32 cellular contexts compared by ENCODE assay signal in the genomic region with DNA sequence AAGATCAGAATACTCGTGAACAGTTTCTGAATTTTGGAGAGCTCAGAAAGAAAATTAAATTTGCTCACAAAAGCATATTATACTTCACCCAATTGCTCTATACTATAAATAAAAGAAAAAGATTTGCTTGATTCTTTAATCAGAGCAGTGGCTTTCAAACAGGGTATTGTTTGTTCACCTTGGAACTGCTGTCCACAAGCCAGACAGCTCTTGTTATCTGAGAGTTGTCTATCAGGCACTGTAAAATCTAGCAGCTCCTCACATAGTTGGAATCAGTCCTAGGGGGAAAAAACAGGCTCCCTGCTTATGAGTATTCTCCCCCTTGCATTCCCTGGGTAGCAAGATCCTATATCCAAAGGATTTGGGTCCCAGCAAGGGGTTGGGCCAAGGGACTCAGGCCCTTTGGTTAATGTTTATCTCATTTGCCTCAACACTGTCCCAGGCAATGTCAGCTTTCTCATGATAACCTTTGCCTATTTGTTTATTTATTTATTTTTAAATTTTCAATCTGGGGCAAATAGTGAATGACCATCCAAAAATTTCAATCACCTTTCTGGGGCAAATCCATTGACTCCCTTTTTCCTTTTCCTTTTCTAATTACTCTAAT. TPM values are rescaled to one million over a fixed set of nuclear protein-coding genes. Genes with fewer than 3 reads are reported as not detected.
"Had no signal": no experiment of that assay in that cellular context is flagged by ENCODE, and none has a peak within 500 bp of the region (broad histone marks: within the 10 kb centered on the region; RNA-seq: fewer than 3 reads in every experiment).

No MANE protein-coding gene starts in this region.

- ATAC-seq: stimulated activated effector memory CD8-positive, alpha-beta T cell treated with anti-CD3 and anti-CD28 coated beads, Interleukin-12 subunit alpha, Interleukin-12 subunit beta, amount 100 ng/mL, for 72 hours; stimulated activated memory B cell treated with anti-CD40 and anti-IgM and Interleukin-4, amounts not matched to agents 10 μg/mL and 1 μg/mL and 100 μg/mL, for 72 hours; stimulated activated naive B cell treated with anti-CD40 and anti-IgM and Interleukin-4, amounts not matched to agents 10 μg/mL and 1 μg/mL and 100 μg/mL, for 72 hours; stimulated activated naive CD8-positive, alpha-beta T cell treated with anti-CD3 and anti-CD28 coated beads, Interleukin-15, amount 100 ng/mL, for 72 hours; stimulated activated naive CD8-positive, alpha-beta T cell treated with anti-CD3 and anti-CD28 coated beads, Interleukin-15, Interleukin-2, amounts not matched to agents 100 U/mL and 50 U/mL, for 24 hours; upper lobe of right lung had no signal

- DNase-seq: stimulated activated CD4-positive, alpha-beta T cell treated with anti-CD3 and anti-CD28 coated beads, Interleukin-2, amount 100 ng/mL, for 48 hours; stimulated activated CD4-positive, alpha-beta T cell treated with anti-CD3 and anti-CD28 coated beads, Interleukin-4, amount 100 ng/mL, for 1 hour; stimulated activated CD4-positive, alpha-beta T cell treated with anti-CD3 and anti-CD28 coated beads, Interleukin-4, amount 100 ng/mL, for 24 hours; stimulated activated CD4-positive, alpha-beta T cell treated with anti-CD3 and anti-CD28 coated beads, Interleukin-4, amount 100 ng/mL, for 4 hours; stimulated activated CD8-positive, alpha-beta memory T cell treated with anti-CD3 and anti-CD28 coated beads, Interleukin-4, amount 100 ng/mL, for 48 hours; stimulated activated naive B cell treated with anti-CD40 and anti-IgM and Interleukin-4, amounts not matched to agents 10 μg/mL and 1 μg/mL and 100 μg/mL, for 72 hours; stimulated activated naive CD4-positive, alpha-beta T cell; stimulated activated naive CD4-positive, alpha-beta T cell treated with Interleukin-2 at 50 U/mL for 16 hours; stimulated activated naive CD8-positive, alpha-beta T cell treated with anti-CD3 and anti-CD28 coated beads, Interleukin-15, amount 100 ng/mL, for 72 hours; stimulated activated naive CD8-positive, alpha-beta T cell treated with anti-CD3 and anti-CD28 coated beads, Interleukin-15, Interleukin-2, amounts not matched to agents 100 U/mL and 50 U/mL, for 24 hours; stomach; substantia nigra; testis; thyroid gland; tibial artery; transverse colon; trophoblast cell; upper lobe of left lung; upper lobe of right lung; uterus had no signal

- H3K4me1 ChIP-seq: stomach, suprapubic skin, testis, thyroid gland, tibial artery, tibial nerve, transverse colon, upper lobe of left lung, upper lobe of right lung, uterus, vagina had no signal

- H3K9me3 ChIP-seq: stomach, suprapubic skin, testis, thoracic aorta, thyroid gland, tibial artery, tibial nerve, transverse colon, upper lobe of left lung, upper lobe of right lung, uterus, vagina had no signal

- FAIRE-seq: urothelium cell line had no signal

- H3K36me3 ChIP-seq: stomach, suprapubic skin, thoracic aorta, thyroid gland, tibial artery, tibial nerve, transverse colon, upper lobe of left lung, upper lobe of right lung, uterus, vagina had no signal

- H3K4me3 ChIP-seq: stomach, suprapubic skin, testis, thoracic aorta, thyroid gland, tibial artery, tibial nerve, transverse colon, upper lobe of left lung, upper lobe of right lung, uterus, vagina had no signal

- H3K27ac ChIP-seq: stomach, suprapubic skin, testis, thoracic aorta, thyroid gland, tibial artery, tibial nerve, transverse colon, upper lobe of left lung, upper lobe of right lung, uterus, vagina had no signal

- H3K27me3 ChIP-seq: stomach, suprapubic skin, testis, thyroid gland, tibial artery, tibial nerve, transverse colon, upper lobe of left lung, upper lobe of right lung, uterus, vagina had no signal

RNA-seq across cellular contexts. Expression of gene MAGEB16, which starts 24.1 kb away (rescaled TPM):
- total RNA-seq: stomach, subcutaneous adipose tissue, suprapubic skin, temporal lobe, thoracic aorta, thyroid gland, tibial nerve, transverse colon, upper lobe of left lung, upper lobe of right lung, ureter, urinary bladder, uterus, vagina had no signal
- polyA plus RNA-seq: stomach, thymus, urinary bladder had no signal
